ENCODE assay signal across 8 cellular contexts in genomic region chr4:145130788-145131398, GRCh38. TPM values are rescaled to one million over a fixed set of nuclear protein-coding genes. Genes with fewer than 3 reads are reported as not detected.
DNase-seq lines count a peak whose midpoint lies in the region; TF ChIP-seq lines count a peak whose summit lies in the region.

No MANE protein-coding gene starts in this region.

- peaks cover 72% of the 10 kb centered on the region for H3K36me3 Mint-ChIP-seq in activated T-helper 1 cell treated with anti-CD3 and anti-CD28 coated beads, Interleukin-12 subunit alpha, Interleukin-12 subunit beta, Interleukin-2, Interleukin-4 antibody, amounts not matched to agents 30 ng/mL and 10 ng/mL and 1 ng/mL, durations not matched to agents 14 hours and 24 hours and 36 hours (ENCODE audit: low read depth)

- H3K27ac Mint-ChIP-seq in activated T-helper 1 cell treated with anti-CD3 and anti-CD28 coated beads, Interleukin-12 subunit alpha, Interleukin-12 subunit beta, Interleukin-2, Interleukin-4 antibody, amounts not matched to agents 30 ng/mL and 10 ng/mL and 1 ng/mL, durations not matched to agents 14 hours and 24 hours and 36 hours = peak overlapping the region; percentile 78

- no peaks in the 10 kb centered on the region for H3K9me3 Mint-ChIP-seq in activated T-helper 1 cell treated with anti-CD3 and anti-CD28 coated beads, Interleukin-12 subunit alpha, Interleukin-12 subunit beta, Interleukin-2, Interleukin-4 antibody, amounts not matched to agents 30 ng/mL and 10 ng/mL and 1 ng/mL, durations not matched to agents 14 hours and 24 hours and 36 hours

- H3K79me2 ChIP-seq in ACC112 (ENCODE audit: control insufficient read depth, insufficient read depth, low read length, unreplicated experiment) = no peaks in the 10 kb centered on the region
- H3K79me2 ChIP-seq in hepatocyte = no peaks in the 10 kb centered on the region

- intact Hi-C loops in activated T-helper 1 cell treated with anti-CD3 and anti-CD28 coated beads, Interleukin-12 subunit alpha, Interleukin-12 subunit beta, Interleukin-2, Interleukin-4 antibody, amounts not matched to agents 30 ng/mL and 10 ng/mL and 1 ng/mL, durations not matched to agents 14 hours and 24 hours and 36 hours (cut with micrococcal nuclease) = loop anchor here (2.0 kb wide), 1 partner anchor 24 kb away; no protein-coding TSS in a partner anchor
- intact Hi-C loops in vagina (cut with DNase I) = no loop called here

- H3K4me3 Mint-ChIP-seq in activated T-helper 1 cell treated with anti-CD3 and anti-CD28 coated beads, Interleukin-12 subunit alpha, Interleukin-12 subunit beta, Interleukin-2, Interleukin-4 antibody, amounts not matched to agents 30 ng/mL and 10 ng/mL and 1 ng/mL, durations not matched to agents 14 hours and 24 hours and 36 hours = peak overlapping the region; percentile 45

- no peak overlapping the region for H2AFZ ChIP-seq in ACC112 (ENCODE audit: low read length, unreplicated experiment)
- H2AFZ ChIP-seq in hepatocyte = no peak overlapping the region

- no peaks in the 10 kb centered on the region for H3K27me3 ChIP-seq in ACC112 (ENCODE audit: insufficient read depth, low read length)
- no peaks in the 10 kb centered on the region for H3K27me3 ChIP-seq in hepatocyte
- no peaks in the 10 kb centered on the region for H3K27me3 ChIP-seq in vagina

- H3K27ac ChIP-seq in ACC112 (ENCODE audit: low read depth, low read length) (peak overlapping the region; percentile 55), hepatocyte (peak overlapping the region; percentile 11), vagina (no peak overlapping the region)

- DNase-seq in H4 (ENCODE audit: low spot score) (peak; percentile 7), hepatocyte (ENCODE audit: low spot score) (no peak), vagina (ENCODE audit: extremely low spot score in 2 of 2) (no peak), SKM-1 (lab: John Stamatoyannopoulos, UW; ENCODE audit: unreplicated experiment) (no peak)
- peak; percentile 11 for DNase-seq in activated T-helper 1 cell treated with anti-CD3 and anti-CD28 coated beads, Interleukin-12 subunit alpha, Interleukin-12 subunit beta, Interleukin-2, Interleukin-4 antibody, amounts not matched to agents 30 ng/mL and 10 ng/mL and 1 ng/mL, durations not matched to agents 14 hours and 24 hours and 36 hours (ENCODE audit: low spot score)
- DNase-seq in activated CD8-positive, alpha-beta memory T cell treated with anti-CD3 and anti-CD28 coated beads, Interleukin-2, amount 50 U/mL, for 48 hours = no peak
- no peak for DNase-seq in stimulated activated CD4-positive, alpha-beta T cell treated with anti-CD3 and anti-CD28 coated beads, Interleukin-4, amount 100 ng/mL, for 4 hours

- H3K4me3 ChIP-seq in ACC112 (ENCODE audit: low read depth, low read length) (no peak overlapping the region), hepatocyte (no peak overlapping the region), vagina (no peak overlapping the region)

- H3K4me1 ChIP-seq in ACC112 (ENCODE audit: control insufficient read depth, insufficient read depth, low read length, unreplicated experiment) = peaks cover 31% of the 10 kb centered on the region
- no peaks in the 10 kb centered on the region for H3K4me1 ChIP-seq in hepatocyte (ENCODE audit: insufficient read depth)
- H3K4me1 ChIP-seq in vagina = no peaks in the 10 kb centered on the region

- no peaks in the 10 kb centered on the region for H3K9me2 ChIP-seq in hepatocyte (replicated peaks; ENCODE audit: insufficient read depth)

- TF ChIP-seq CTCF in hepatocyte (IDR thresholded peaks at IDR 0.05; ENCODE audit: poor library complexity) (no peak), vagina (IDR thresholded peaks at IDR 0.05) (no peak)

- peaks cover 88% of the 10 kb centered on the region for H3K4me1 Mint-ChIP-seq in activated T-helper 1 cell treated with anti-CD3 and anti-CD28 coated beads, Interleukin-12 subunit alpha, Interleukin-12 subunit beta, Interleukin-2, Interleukin-4 antibody, amounts not matched to agents 30 ng/mL and 10 ng/mL and 1 ng/mL, durations not matched to agents 14 hours and 24 hours and 36 hours (ENCODE audit: low read depth)

- no peaks in the 10 kb centered on the region for H3K9me3 ChIP-seq in hepatocyte (ENCODE audit: low read depth)
- no peaks in the 10 kb centered on the region for H3K9me3 ChIP-seq in vagina

- 79% methylated on average over 2 of the region's 2 CpGs for WGBS in hepatocyte (ENCODE audit: low lambda C conversion rate, missing lambda C conversion rate)

- no peak for TF ChIP-seq POLR2A in vagina (IDR thresholded peaks at IDR 0.05)

- H4K20me1 ChIP-seq in hepatocyte (ENCODE audit: insufficient read depth, poor library complexity, severe bottlenecking) = no peaks in the 10 kb centered on the region

- H3K27me3 Mint-ChIP-seq in activated T-helper 1 cell treated with anti-CD3 and anti-CD28 coated beads, Interleukin-12 subunit alpha, Interleukin-12 subunit beta, Interleukin-2, Interleukin-4 antibody, amounts not matched to agents 30 ng/mL and 10 ng/mL and 1 ng/mL, durations not matched to agents 14 hours and 24 hours and 36 hours (ENCODE audit: insufficient read depth) = no peaks in the 10 kb centered on the region

- H3K36me3 ChIP-seq in ACC112 (ENCODE audit: insufficient read depth, low read length) = peaks cover 29% of the 10 kb centered on the region
- H3K36me3 ChIP-seq in hepatocyte (replicated peaks; ENCODE audit: insufficient read depth, low read depth) = no peaks in the 10 kb centered on the region
- H3K36me3 ChIP-seq in vagina = peaks cover 0 to 17% of the 10 kb centered on the region in 2 donors

- no peak overlapping the region for H3K4me2 ChIP-seq in hepatocyte

RNA-seq across cellular contexts. Expression of gene ABCE1, which starts 32.8 kb away (rescaled TPM):
- 127 and 165 TPM in 2 replicates for total RNA-seq in H4 (2014; rRNA removed; shearing (Covaris generic))
- total RNA-seq in activated T-helper 1 cell treated with anti-CD3 and anti-CD28 coated beads, Interleukin-12 subunit alpha, Interleukin-12 subunit beta, Interleukin-2, Interleukin-4 antibody, amounts not matched to agents 30 ng/mL and 10 ng/mL and 1 ng/mL, durations not matched to agents 14 hours and 24 hours and 36 hours = 155 and 176 TPM in 2 replicates
- total RNA-seq in hepatocyte (68.8 and 82.4 TPM in 2 replicates), vagina (47.1 TPM)
- polyA plus RNA-seq in hepatocyte = 24.3 and 27.1 TPM in 2 replicates

RNA-seq across cellular contexts. Expression of gene ANAPC10, which starts 32.9 kb away (rescaled TPM):
- 32.3 and 38.2 TPM in 2 replicates for total RNA-seq in H4 (2014; rRNA removed; shearing (Covaris generic))
- 25.4 and 32.1 TPM in 2 replicates for total RNA-seq in activated T-helper 1 cell treated with anti-CD3 and anti-CD28 coated beads, Interleukin-12 subunit alpha, Interleukin-12 subunit beta, Interleukin-2, Interleukin-4 antibody, amounts not matched to agents 30 ng/mL and 10 ng/mL and 1 ng/mL, durations not matched to agents 14 hours and 24 hours and 36 hours
- total RNA-seq in hepatocyte (31.0 and 38.6 TPM in 2 replicates), vagina (17.4 TPM)
- 20.5 and 27.2 TPM in 2 replicates for polyA plus RNA-seq in hepatocyte

RNA-seq across cellular contexts. Expression of gene OTUD4, which starts 49.5 kb away (rescaled TPM):
- 6.5 and 10.7 TPM in 2 replicates for total RNA-seq in H4 (2014; rRNA removed; shearing (Covaris generic))
- 76.9 and 80.9 TPM in 2 replicates for total RNA-seq in activated T-helper 1 cell treated with anti-CD3 and anti-CD28 coated beads, Interleukin-12 subunit alpha, Interleukin-12 subunit beta, Interleukin-2, Interleukin-4 antibody, amounts not matched to agents 30 ng/mL and 10 ng/mL and 1 ng/mL, durations not matched to agents 14 hours and 24 hours and 36 hours
- total RNA-seq in hepatocyte (20.6 and 23.9 TPM in 2 replicates), vagina (34.4 TPM)
- polyA plus RNA-seq in hepatocyte = 10.9 and 12.9 TPM in 2 replicates

Comparison
In these comparisons a context has a peak if more than half of its experiments do, and no peak if none do; other contexts are left out.
1. DNase-seq: peak in H4 (single experiment) and activated T-helper 1 cell treated with anti-CD3 and anti-CD28 coated beads, Interleukin-12 subunit alpha, Interleukin-12 subunit beta, Interleukin-2, Interleukin-4 antibody, amounts not matched to agents 30 ng/mL and 10 ng/mL and 1 ng/mL, durations not matched to agents 14 hours and 24 hours and 36 hours (single experiment); none in hepatocyte (single experiment), vagina (0 of 2), SKM-1 (single experiment), activated CD8-positive, alpha-beta memory T cell treated with anti-CD3 and anti-CD28 coated beads, Interleukin-2, amount 50 U/mL, for 48 hours (single experiment) and stimulated activated CD4-positive, alpha-beta T cell treated with anti-CD3 and anti-CD28 coated beads, Interleukin-4, amount 100 ng/mL, for 4 hours (0 of 2).